8 cellular contexts compared by ENCODE assay signal in genomic region chr17:752620-753219, GRCh38. TPM values are rescaled to one million over a fixed set of nuclear protein-coding genes. Genes with fewer than 3 reads are reported as not detected.
DNase-seq lines count a peak whose midpoint lies in the region; ATAC-seq and TF ChIP-seq lines count a peak whose summit lies in the region.

No MANE protein-coding gene starts in this region.

- H3K27ac ChIP-seq in SU-DHL-6 (ENCODE audit: low read depth, low read length) (peak overlapping the region; percentile 64), mucosa of rectum (ENCODE audit: low read depth in 2 of 2, low read length in 2 of 2) (peak overlapping the region; percentile 61 to 63)

- H3K9me3 ChIP-seq in SU-DHL-6 (ENCODE audit: insufficient read depth, low read length): no peaks in the 10 kb centered on the region
- no peaks in the 10 kb centered on the region for H3K9me3 ChIP-seq in mucosa of rectum (ENCODE audit: control insufficient read depth in 2 of 2, low read length in 2 of 2)

- no peaks in the 10 kb centered on the region for H3K9me2 ChIP-seq in SU-DHL-6 (replicated peaks; ENCODE audit: insufficient read depth, low read length)

- peak overlapping the region; percentile 95 for H2AFZ ChIP-seq in SU-DHL-6 (ENCODE audit: low read depth, low read length, severe bottlenecking)

- peaks cover 12 to 17% of the 10 kb centered on the region in 2 donors for H3K4me1 ChIP-seq in mucosa of rectum (ENCODE audit: control insufficient read depth in 2 of 2, insufficient read depth in 2 of 2, low read length in 2 of 2)

- H3K36me3 ChIP-seq in SU-DHL-6 (ENCODE audit: low read length) (no peaks in the 10 kb centered on the region), mucosa of rectum (ENCODE audit: control insufficient read depth in 2 of 2, insufficient read depth in 2 of 2, low read length in 2 of 2) (peaks cover 3 to 7% of the 10 kb centered on the region in 2 donors)

- H3K4me3 ChIP-seq in SU-DHL-6 (ENCODE audit: insufficient read depth, low read length, poor library complexity, severe bottlenecking): peak overlapping the region; percentile 91
- H3K4me3 ChIP-seq in epithelial cell of proximal tubule (ENCODE audit: low read depth, low read length): peak overlapping the region; percentile 82
- H3K4me3 ChIP-seq in mucosa of rectum (ENCODE audit: low read length in 2 of 2): peak overlapping the region; percentile 89 to 93

- DNase-seq in EL (peak; percentile 36), epithelial cell of proximal tubule (ENCODE audit: low read depth) (no peak), ureter (ENCODE audit: low spot score) (peak; percentile 76), RKO (ENCODE audit: low spot score) (no peak)

- H3F3A ChIP-seq in SU-DHL-6 (ENCODE audit: insufficient read depth): peaks cover 20% of the 10 kb centered on the region

- peaks cover 2% of the 10 kb centered on the region; the same call in 1 of the 2 replicates for H4K20me1 ChIP-seq in SU-DHL-6 (ENCODE audit: low read depth, low read length)

- peak overlapping the region; percentile 95 for H3K4me2 ChIP-seq in SU-DHL-6 (ENCODE audit: low read depth, low read length, poor library complexity, severe bottlenecking)

- H3K9ac ChIP-seq in SU-DHL-6 (ENCODE audit: low read length) (peak overlapping the region; percentile 98), mucosa of rectum (ENCODE audit: low read depth in 1 of 2, low read length in 2 of 2) (peak overlapping the region; percentile 61 to 82)

- ATAC-seq in HG03039 (IDR thresholded peaks at IDR 0.05; ENCODE audit: unreplicated experiment) (peak; percentile 5), HG03457 (IDR thresholded peaks at IDR 0.05; ENCODE audit: unreplicated experiment) (no peak)

- no peaks in the 10 kb centered on the region for H3K27me3 ChIP-seq in SU-DHL-6 (ENCODE audit: low read length)
- no peaks in the 10 kb centered on the region for H3K27me3 ChIP-seq in mucosa of rectum (ENCODE audit: control insufficient read depth in 2 of 2, insufficient read depth in 2 of 2, low read length in 2 of 2)

- TF ChIP-seq CTCF in SU-DHL-6 (IDR thresholded peaks at IDR 0.05; ENCODE audit: insufficient read depth, low read length, poor library complexity, severe bottlenecking) (no peak), epithelial cell of proximal tubule (conservative IDR thresholded peaks at IDR 0.05; ENCODE audit: low read depth, low read length) (no peak)

- H3K79me2 ChIP-seq in SU-DHL-6 (ENCODE audit: insufficient read depth, low read length): peaks cover 38% of the 10 kb centered on the region

RNA-seq across cellular contexts. Expression of gene GEMIN4, which starts 0.7 kb away (rescaled TPM):
- total RNA-seq in epithelial cell of proximal tubule (19.0 and 40.9 TPM in 2 replicates), ureter (26.7 TPM)

RNA-seq across cellular contexts. Expression of gene TLCD3A, which starts 20.3 kb away (rescaled TPM):
- 35.6 and 46.0 TPM in 2 replicates for total RNA-seq in epithelial cell of proximal tubule
- total RNA-seq in ureter: 38.3 TPM

RNA-seq across cellular contexts. Expression of gene GLOD4, which starts 29.4 kb away (rescaled TPM):
- total RNA-seq in epithelial cell of proximal tubule (46.7 and 62.2 TPM in 2 replicates), ureter (72.4 TPM)

RNA-seq across cellular contexts. Expression of gene MRM3, which starts 29.4 kb away (rescaled TPM):
- total RNA-seq in epithelial cell of proximal tubule: 18.5 and 33.0 TPM in 2 replicates
- 10.7 TPM for total RNA-seq in ureter

RNA-seq across cellular contexts. Expression of gene VPS53, which starts 38.1 kb away (rescaled TPM):
- total RNA-seq in epithelial cell of proximal tubule (17.4 and 18.4 TPM in 2 replicates), ureter (126 TPM)

Comparison
In these comparisons a context has a peak if more than half of its experiments do, and no peak if none do; other contexts are left out.
1. DNase-seq: peak in EL (single experiment) and ureter (single experiment); none in epithelial cell of proximal tubule (single experiment) and RKO (single experiment).
2. Peak in every context shown above with its lines, with median percentiles within 50 percentile points of each other: H3K4me3 ChIP-seq.